Comparison of ENCODE assay signal across 32 cellular contexts in genomic region chr4:3513807-3514206, GRCh38. TPM values are rescaled to one million over a fixed set of nuclear protein-coding genes. Genes with fewer than 3 reads are reported as not detected.
"Had no signal": no experiment of that assay in that cellular context is flagged by ENCODE, and none has a peak within 500 bp of the region (broad histone marks: within the 10 kb centered on the region; RNA-seq: fewer than 3 reads in every experiment).

No MANE protein-coding gene starts in this region.

- H3K36me3 ChIP-seq: neural progenitor cell, ovary had no signal

- H3K9ac ChIP-seq: neural progenitor cell had no signal

- H3K27me3 ChIP-seq: gastrocnemius medialis, hepatocyte, neural progenitor cell, ovary, right lobe of liver, stomach, thyroid gland, vagina had no signal

- H3K4me1 Mint-ChIP-seq: endodermal cell, mesothelial cell of epicardium, nephron, neural progenitor cell had no signal

- DNase-seq: cerebellar nuclear complex; effector CD8-positive, alpha-beta T cell; endodermal cell; foreskin fibroblast; gastrocnemius medialis; kidney glomerular epithelial cell; mesenchymal stem cell; naive B cell; ovary; small intestine; stimulated activated CD4-positive, alpha-beta T cell treated with anti-CD3 and anti-CD28 coated beads, Interleukin-12 subunit alpha, Interleukin-12 subunit beta, amount 100 ng/mL, for 4 hours; stimulated activated CD4-positive, alpha-beta T cell treated with anti-CD3 and anti-CD28 coated beads, Interleukin-1b, Interleukin-23, amount 100 ng/mL, for 48 hours; stimulated activated CD4-positive, alpha-beta T cell treated with anti-CD3 and anti-CD28 coated beads, Interleukin-4, amount 100 ng/mL, for 1 hour; stimulated activated CD8-positive, alpha-beta memory T cell treated with anti-CD3 and anti-CD28 coated beads, Interleukin-4, amount 100 ng/mL, for 48 hours; stimulated activated naive CD4-positive, alpha-beta T cell treated with Interleukin-2 at 50 U/mL for 16 hours; stomach; thyroid gland; trophoblast cell had no signal

- H3K4me3 Mint-ChIP-seq: endodermal cell, mesothelial cell of epicardium, nephron, neural progenitor cell had no signal

- H3K27ac Mint-ChIP-seq: endodermal cell, mesothelial cell of epicardium, nephron, neural progenitor cell had no signal

- H3K9me3 Mint-ChIP-seq: endodermal cell, mesothelial cell of epicardium, nephron, neural progenitor cell had no signal

- H3K4me3 ChIP-seq: gastrocnemius medialis, hepatocyte, mucosa of descending colon, neural progenitor cell, ovary, psoas muscle, right lobe of liver, stomach, thyroid gland, vagina had no signal

- H3K4me1 ChIP-seq: gastrocnemius medialis, neural progenitor cell, psoas muscle, right lobe of liver, stomach, thyroid gland, vagina had no signal

- H3K27ac ChIP-seq: epithelial cell of prostate, gastrocnemius medialis, hepatocyte, neural progenitor cell, ovary, psoas muscle, right lobe of liver, stomach, thyroid gland, vagina had no signal

- FAIRE-seq: colon, small intestine had no signal

- ATAC-seq: esophagus mucosa, gastrocnemius medialis, right lobe of liver had no signal

- H3K27me3 Mint-ChIP-seq: naive B cell had no signal

- H3K9me3 ChIP-seq: gastrocnemius medialis, mucosa of descending colon, ovary, psoas muscle, right lobe of liver, stomach, thyroid gland, vagina had no signal

RNA-seq across cellular contexts. Expression of gene DOK7, which starts 50.7 kb away (rescaled TPM):
- total RNA-seq: glomerular endothelial cell, lung microvascular endothelial cell, subcutaneous adipose tissue had no signal
